Comparison of ENCODE assay signal across 1 cellular context in genomic region chrX:118345401-118346257, GRCh38.
TF ChIP-seq lines count a peak whose summit lies in the region.

TSS of gene WDR44 (plus strand) at chrX:118346106. CDS start at chrX:118346504, 398 bp downstream.

TF ChIP-seq in HepG2, 621 proteins besides CTCF, POLR2A, EP300 and RAD21 (continued from another document and continues in another):
- TF ChIP-seq FOXP4 (CRISPR knock-in tag; IDR thresholded peaks at IDR 0.05) = no peak
- TF ChIP-seq RXRB (CRISPR knock-in tag; IDR thresholded peaks at IDR 0.05; ENCODE audit: borderline replicate concordance) = no peak
- TF ChIP-seq ZNF180 (CRISPR knock-in tag; IDR thresholded peaks at IDR 0.05; ENCODE audit: borderline replicate concordance, low read depth) = no peak
- no peak for TF ChIP-seq ZNF496 (CRISPR knock-in tag; IDR thresholded peaks at IDR 0.05; ENCODE audit: insufficient replicate concordance)
- no peak for TF ChIP-seq ZNF18 (CRISPR knock-in tag; IDR thresholded peaks at IDR 0.05; ENCODE audit: insufficient replicate concordance)
- no peak for TF ChIP-seq PBX3 (CRISPR knock-in tag; IDR thresholded peaks at IDR 0.05; ENCODE audit: borderline replicate concordance)
- TF ChIP-seq HMGA1 (CRISPR knock-in tag; conservative IDR thresholded peaks at IDR 0.05) = no peak
- TF ChIP-seq KMT2B (CRISPR knock-in tag; IDR thresholded peaks at IDR 0.05) = peak; percentile 33; the same call in 1 of the 2 replicates
- no peak for TF ChIP-seq KLF13 (CRISPR knock-in tag; IDR thresholded peaks at IDR 0.05)
- TF ChIP-seq MTA3 (CRISPR knock-in tag; IDR thresholded peaks at IDR 0.05) = no peak
- TF ChIP-seq GABPA (IDR thresholded peaks at IDR 0.05; ENCODE audit: low read depth, low read length) = peak; percentile 16; the same call in 1 of the 2 replicates
- TF ChIP-seq GABPA (CRISPR knock-in tag; IDR thresholded peaks at IDR 0.05; ENCODE audit: low read depth) = peak; percentile 78
- TF ChIP-seq LBX2 (CRISPR knock-in tag; IDR thresholded peaks at IDR 0.05; ENCODE audit: borderline replicate concordance) = no peak
- TF ChIP-seq CSRNP2 (CRISPR knock-in tag; conservative IDR thresholded peaks at IDR 0.05; ENCODE audit: low read depth) = no peak
- no peak for TF ChIP-seq ZNF704 (CRISPR knock-in tag; IDR thresholded peaks at IDR 0.05; ENCODE audit: borderline replicate concordance)
- no peak for TF ChIP-seq TCF7L2 (IDR thresholded peaks at IDR 0.05; ENCODE audit: low read depth, low read length)
- peak; percentile 19; the same call in 1 of the 2 replicates for TF ChIP-seq HDAC1 (CRISPR knock-in tag; IDR thresholded peaks at IDR 0.05)
- TF ChIP-seq U2AF1 (optimal IDR thresholded peaks at IDR 0.05; ENCODE audit: low read depth, low read length) = no peak
- TF ChIP-seq ZNF772 (CRISPR knock-in tag; IDR thresholded peaks at IDR 0.05) = no peak
- no peak for TF ChIP-seq AHR (CRISPR knock-in tag; IDR thresholded peaks at IDR 0.05)
- no peak for TF ChIP-seq ZZZ3 (CRISPR knock-in tag; IDR thresholded peaks at IDR 0.05; ENCODE audit: borderline replicate concordance)
- TF ChIP-seq ELF1 (CRISPR knock-in tag; IDR thresholded peaks at IDR 0.05) = peak; percentile 82
- TF ChIP-seq AKNA (CRISPR knock-in tag; IDR thresholded peaks at IDR 0.05; ENCODE audit: borderline replicate concordance) = no peak
- TF ChIP-seq ZMAT3 (CRISPR knock-in tag; conservative IDR thresholded peaks at IDR 0.05) = 0 out of 2 replicates have a peak, but pooled peaks have one; percentile 12
- no peak for TF ChIP-seq ZNF577 (CRISPR knock-in tag; IDR thresholded peaks at IDR 0.05; ENCODE audit: borderline replicate concordance, low read depth)
- peak; percentile 55; the same call in 1 of the 2 replicates for TF ChIP-seq ZBTB14 (CRISPR knock-in tag; IDR thresholded peaks at IDR 0.05)
- TF ChIP-seq JUNB (CRISPR knock-in tag; IDR thresholded peaks at IDR 0.05; ENCODE audit: borderline replicate concordance) = no peak
- TF ChIP-seq NFE2L1 (CRISPR knock-in tag; IDR thresholded peaks at IDR 0.05; ENCODE audit: borderline replicate concordance) = no peak
- TF ChIP-seq ZNF563 (CRISPR knock-in tag; IDR thresholded peaks at IDR 0.05) = no peak
- TF ChIP-seq TFDP1 (CRISPR knock-in tag; IDR thresholded peaks at IDR 0.05; ENCODE audit: borderline replicate concordance) = no peak
- TF ChIP-seq HOMEZ (CRISPR knock-in tag; IDR thresholded peaks at IDR 0.05; ENCODE audit: low read depth) = peak; percentile 95
- TF ChIP-seq MTF1 (CRISPR knock-in tag; IDR thresholded peaks at IDR 0.05) = no peak
- TF ChIP-seq ZBTB8A (CRISPR knock-in tag; IDR thresholded peaks at IDR 0.05; ENCODE audit: borderline replicate concordance, low read depth) = no peak
- TF ChIP-seq HDAC2 (CRISPR knock-in tag; IDR thresholded peaks at IDR 0.05) = no peak
- no peak for TF ChIP-seq ZNF549 (CRISPR knock-in tag; IDR thresholded peaks at IDR 0.05)
- TF ChIP-seq THAP11 (CRISPR knock-in tag; IDR thresholded peaks at IDR 0.05) = 0 out of 2 replicates have a peak, but pooled peaks have one; percentile 9
- TF ChIP-seq ZNF792 (CRISPR knock-in tag; IDR thresholded peaks at IDR 0.05) = no peak
- no peak for TF ChIP-seq ZNF558 (CRISPR knock-in tag; IDR thresholded peaks at IDR 0.05; ENCODE audit: borderline replicate concordance)
- TF ChIP-seq TRIM22 (IDR thresholded peaks at IDR 0.05) = no peak
- TF ChIP-seq RARG (CRISPR knock-in tag; IDR thresholded peaks at IDR 0.05; ENCODE audit: low read depth) = no peak
- no peak for TF ChIP-seq SUZ12 (IDR thresholded peaks at IDR 0.05; ENCODE audit: low read depth, low read length)
- no peak for TF ChIP-seq MXD3 (CRISPR knock-in tag; IDR thresholded peaks at IDR 0.05)
